9 cellular contexts compared by ENCODE assay signal in genomic region chr17:2688351-2689342, GRCh38. TPM values are rescaled to one million over a fixed set of nuclear protein-coding genes. Genes with fewer than 3 reads are reported as not detected.
DNase-seq lines count a peak whose midpoint lies in the region; ATAC-seq and TF ChIP-seq lines count a peak whose summit lies in the region.
"Had no signal": no experiment of that assay in that cellular context is flagged by ENCODE, and none has a peak within 500 bp of the region (broad histone marks: within the 10 kb centered on the region; RNA-seq: fewer than 3 reads in every experiment).

No MANE protein-coding gene starts in this region.

- H3K36me3 ChIP-seq in Peyer's patch: peaks cover 0 to 49% (median 0%) of the 10 kb centered on the region in 3 donors

- no peak overlapping the region for H3K4me3 ChIP-seq in Peyer's patch

- no peaks in the 10 kb centered on the region for H3K9me3 ChIP-seq in Peyer's patch

- peak; percentile 28 to 67 (median 54) for DNase-seq in NCI-H1417 (lab: John Stamatoyannopoulos, UW)
- DNase-seq in NCI-H1417 treated with DMSO at 0.1 percent for 48 hours (lab: John Stamatoyannopoulos, UW): no peak
- DNase-seq in Peyer's patch: peak; percentile 15 to 53 (median 50)
- DNase-seq in Right ventricle myocardium inferior (ENCODE audit: missing footprints): no peak
- DNase-seq in stimulated activated CD8-positive, alpha-beta memory T cell treated with anti-CD3 and anti-CD28 coated beads, Interleukin-4, amount 100 ng/mL, for 48 hours: peak; percentile 30
- DNase-seq: stimulated activated CD4-positive, alpha-beta T cell treated with anti-CD3 and anti-CD28 coated beads, Interleukin-4, amount 100 ng/mL, for 1 hour had no signal

- TF ChIP-seq CTCF in Peyer's patch (IDR thresholded peaks at IDR 0.05): no peak

- no peaks in the 10 kb centered on the region for H3K27me3 ChIP-seq in Peyer's patch

- intact Hi-C loops in Right ventricle myocardium inferior (cut with DNase I): loop anchor here (10.0 kb wide), 2 partner anchors 174 to 204 kb away; partner anchors contain the start of gene METTL16

- ATAC-seq in Right ventricle myocardium inferior: peak; percentile 29
- ATAC-seq in GM18858 (IDR thresholded peaks at IDR 0.05; ENCODE audit: unreplicated experiment): no peak
- no peak for ATAC-seq in HG02763 (IDR thresholded peaks at IDR 0.05; ENCODE audit: unreplicated experiment)
- no peak for ATAC-seq in GM19351 (IDR thresholded peaks at IDR 0.05; ENCODE audit: unreplicated experiment)

- H3K27ac ChIP-seq in Peyer's patch: no peak overlapping the region

- no peak for TF ChIP-seq POLR2A in Peyer's patch (IDR thresholded peaks at IDR 0.05)

- no peaks in the 10 kb centered on the region for H3K4me1 ChIP-seq in Peyer's patch

RNA-seq across cellular contexts. Expression of gene CLUH, which starts 22.9 kb away (rescaled TPM):
- total RNA-seq in Peyer's patch (100 to 1,000 TPM; 127 to 323 (median 225) TPM), Right ventricle myocardium inferior (180 TPM)

Comparison
In these comparisons a context has a peak if more than half of its experiments do, and no peak if none do; other contexts are left out.
1. DNase-seq: peak in NCI-H1417 (3 of 3), Peyer's patch (3 of 3) and stimulated activated CD8-positive, alpha-beta memory T cell treated with anti-CD3 and anti-CD28 coated beads, Interleukin-4, amount 100 ng/mL, for 48 hours (single experiment); none in NCI-H1417 treated with DMSO at 0.1 percent for 48 hours (single experiment) and Right ventricle myocardium inferior (single experiment).